In the genomic region with DNA sequence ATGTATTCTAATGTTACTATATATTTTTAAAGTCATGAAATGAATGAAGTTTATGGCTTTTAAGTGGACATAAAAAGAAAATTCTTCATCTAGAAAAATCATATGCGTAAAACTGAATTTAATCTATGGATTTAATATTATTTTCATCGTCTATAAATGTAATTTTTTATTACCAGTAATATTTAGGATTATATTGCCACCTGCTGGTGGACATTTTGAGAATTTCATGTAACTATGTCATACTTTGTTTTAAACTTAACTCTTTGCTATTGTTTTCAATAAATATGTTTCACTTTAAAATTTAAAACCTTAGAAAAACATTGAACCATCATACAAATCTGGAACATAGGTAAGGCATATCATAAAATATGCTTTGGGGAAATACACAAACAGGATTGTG, we compare ENCODE assay signal across 10 cellular contexts.
DNase-seq lines count a peak whose midpoint lies in the region; ATAC-seq and TF ChIP-seq lines count a peak whose summit lies in the region.
"Had no signal": no experiment of that assay in that cellular context is flagged by ENCODE, and none has a peak within 500 bp of the region (broad histone marks: within the 10 kb centered on the region; RNA-seq: fewer than 3 reads in every experiment).

No MANE protein-coding gene starts in this region.

- H2AFZ ChIP-seq in PC-9: no peak overlapping the region

- peak; percentile 4 for DNase-seq in NCI-H345 (lab: John Stamatoyannopoulos, UW)
- DNase-seq in NCI-H345 treated with DMSO at 0.1 percent for 48 hours (lab: John Stamatoyannopoulos, UW; ENCODE audit: unreplicated experiment): no peak
- DNase-seq in PC-9: no peak
- peak; percentile 11 for DNase-seq in fibroblast of gingiva (ENCODE audit: low read depth)
- DNase-seq in spleen: no peak
- no peak for DNase-seq in NCI-H526 treated with DMSO at 0.1 percent for 48 hours (lab: John Stamatoyannopoulos, UW)
- DNase-seq: C1 segment of cervical spinal cord; naive thymus-derived CD4-positive, alpha-beta T cell had no signal

- no peaks in the 10 kb centered on the region; the same call in 1 of the 2 replicates for H3K4me1 ChIP-seq in PC-9 (replicated peaks; ENCODE audit: insufficient read depth)
- no peaks in the 10 kb centered on the region for H3K4me1 ChIP-seq in spleen

- no peaks in the 10 kb centered on the region; the same call in 1 of the 2 replicates for H3K9me3 ChIP-seq in PC-9 (ENCODE audit: insufficient read depth, low read depth)
- no peaks in the 10 kb centered on the region for H3K9me3 ChIP-seq in spleen

- CTCF ChIA-PET in PC-9 (lab: Charles Lee): no interaction called here

- no peaks in the 10 kb centered on the region for H3K79me2 ChIP-seq in PC-9 (ENCODE audit: low read depth)

- no peak overlapping the region for H3K4me2 ChIP-seq in PC-9

- H3K27me3 ChIP-seq in PC-9 (ENCODE audit: insufficient read depth, low read depth) (no peaks in the 10 kb centered on the region), spleen (replicated peaks in 1 of 7) (no peaks in the 10 kb centered on the region)

- intact Hi-C loops in PC-9 (cut with micrococcal nuclease; ENCODE audit: unreplicated experiment): loop anchor here (1.0 to 5.0 kb wide), 3 partner anchors 391 to 1271 kb away; no protein-coding TSS in a partner anchor
- intact Hi-C loops in spleen (cut with DNase I; ENCODE audit: low total_unique reads): loop anchor here (5.0 kb wide), 1 partner anchor 391 kb away; no protein-coding TSS in a partner anchor

- H4K20me1 ChIP-seq in PC-9 (ENCODE audit: insufficient read depth): no peaks in the 10 kb centered on the region

- H3K27ac ChIP-seq in PC-9 (no peak overlapping the region), spleen (no peak overlapping the region)

- POLR2A ChIA-PET in PC-9 (lab: Charles Lee; ENCODE audit: unreplicated experiment): no interaction called here

- no peak for TF ChIP-seq POLR2A in spleen (IDR thresholded peaks at IDR 0.05)

- H3K4me3 ChIP-seq in PC-9: no peak overlapping the region
- no peak overlapping the region for H3K4me3 ChIP-seq in spleen

- WGBS in spleen, 5 donors: 28 to 41% (median 31%) methylated on average over 2 of the region's 2 CpGs

- TF ChIP-seq CTCF in PC-9 (conservative IDR thresholded peaks at IDR 0.05) (peak; percentile 87), spleen (IDR thresholded peaks at IDR 0.05 in 8 of 11, conservative IDR thresholded peaks at IDR 0.05 in 3 of 11) (peak in 7 of 11 experiments; percentile 28 to 50 (median 43))

- ATAC-seq in HG03139 (IDR thresholded peaks at IDR 0.05; ENCODE audit: unreplicated experiment) (no peak), HG02884 (IDR thresholded peaks at IDR 0.05; ENCODE audit: unreplicated experiment) (no peak)
- ATAC-seq: naive thymus-derived CD4-positive, alpha-beta T cell had no signal

- H3F3A ChIP-seq in PC-9 (ENCODE audit: insufficient read depth, low read depth): peaks cover 4% of the 10 kb centered on the region; the same call in 1 of the 2 replicates

- no peaks in the 10 kb centered on the region for H3K36me3 ChIP-seq in PC-9 (ENCODE audit: low read depth)
- H3K36me3 ChIP-seq in spleen: no peaks in the 10 kb centered on the region

- BruUV-seq in PC-9 (replicated peaks; lab: Mats Ljungman, UMichigan): no TSS peak

- H3K9me2 ChIP-seq in PC-9 (ENCODE audit: insufficient read depth): no peaks in the 10 kb centered on the region

Comparison
In these comparisons a context has a peak if more than half of its experiments do, and no peak if none do; other contexts are left out.
1. DNase-seq: peak in NCI-H345 (single experiment) and fibroblast of gingiva (single experiment); none in NCI-H345 treated with DMSO at 0.1 percent for 48 hours (single experiment), PC-9 (0 of 2), spleen (single experiment) and NCI-H526 treated with DMSO at 0.1 percent for 48 hours (single experiment).